Comparison of ENCODE assay signal across 17 cellular contexts in the genomic region with DNA sequence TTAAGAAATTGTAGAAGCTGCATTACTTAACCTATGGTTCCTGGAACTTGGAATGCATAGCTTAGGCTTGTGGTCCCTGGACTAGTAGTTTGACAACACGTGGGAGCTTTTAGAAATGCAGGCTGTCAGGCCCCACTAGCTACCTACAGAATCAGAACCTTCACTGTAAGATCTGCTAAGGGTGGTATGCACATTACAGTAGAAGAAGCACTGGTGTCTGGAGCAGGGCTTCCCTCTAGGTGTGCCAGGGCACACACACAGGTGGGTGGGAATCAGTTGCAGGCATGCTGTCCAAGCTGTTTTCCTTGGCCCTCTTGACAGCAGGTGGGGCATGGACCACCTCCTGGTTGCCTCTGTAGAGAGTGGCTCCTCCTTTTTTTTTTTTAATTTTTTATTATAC. TPM values are rescaled to one million over a fixed set of nuclear protein-coding genes. Genes with fewer than 3 reads are reported as not detected.
"Had no signal": no experiment of that assay in that cellular context is flagged by ENCODE, and none has a peak within 500 bp of the region (broad histone marks: within the 10 kb centered on the region; RNA-seq: fewer than 3 reads in every experiment).

No MANE protein-coding gene starts in this region.

- H3K27me3 ChIP-seq: neutrophil, right atrium auricular region, upper lobe of left lung had no signal

- H3K27ac ChIP-seq: neutrophil had no signal

- H3K4me3 ChIP-seq: right atrium auricular region, smooth muscle cell, upper lobe of left lung had no signal

- H3K9me3 ChIP-seq: neutrophil, upper lobe of left lung had no signal

- DNase-seq: activated CD4-positive, alpha-beta T cell treated with anti-CD3 and anti-CD28 coated beads for 4 hours; activated CD8-positive, alpha-beta T cell treated with anti-CD3 and anti-CD28 coated beads for 36 hours; activated effector memory CD4-positive, alpha-beta T cell treated with Interleukin-2 at 50 U/mL for 16 hours; activated naive CD4-positive, alpha-beta T cell treated with anti-CD3 and anti-CD28 coated beads, Interleukin-2, amount 50 U/mL, for 16 hours; activated T-cell treated with anti-CD3 and anti-CD28 coated beads, Interleukin-2, amount 50 U/mL, for 4 hours; amniotic stem cell; effector CD8-positive, alpha-beta T cell; natural killer cell; stimulated activated CD4-positive, alpha-beta T cell treated with anti-CD3 and anti-CD28 coated beads, Interleukin-4, amount 100 ng/mL, for 4 hours; stimulated activated CD8-positive, alpha-beta memory T cell treated with anti-CD3 and anti-CD28 coated beads, Interleukin-4, amount 100 ng/mL, for 48 hours; stimulated activated naive CD4-positive, alpha-beta T cell treated with Interleukin-2 at 50 U/mL for 16 hours; T-helper 2 cell; upper lobe of left lung had no signal

- ATAC-seq: activated CD8-positive, alpha-beta T cell treated with anti-CD3 and anti-CD28 coated beads for 36 hours; activated T-cell treated with anti-CD3 and anti-CD28 coated beads, Interleukin-2, amount 50 U/mL, for 4 hours; left lobe of liver; natural killer cell had no signal

- H3K36me3 ChIP-seq: neutrophil had no signal

RNA-seq across cellular contexts. Expression of a gene that starts 8.8 kb away (rescaled TPM):
- total RNA-seq: activated CD8-positive, alpha-beta T cell treated with anti-CD3 and anti-CD28 coated beads for 36 hours had no signal
